ENCODE assay signal across 9 cellular contexts in genomic region chrX:10769696-10770619, GRCh38.
DNase-seq lines count a peak whose midpoint lies in the region; ATAC-seq and TF ChIP-seq lines count a peak whose summit lies in the region.
"Had no signal": no experiment of that assay in that cellular context is flagged by ENCODE, and none has a peak within 500 bp of the region (broad histone marks: within the 10 kb centered on the region; RNA-seq: fewer than 3 reads in every experiment).

No MANE protein-coding gene starts in this region.

- H3K4me1 ChIP-seq in tibial nerve (peaks cover 0 to 8% (median 0%) of the 10 kb centered on the region in 4 donors), body of pancreas (no peaks in the 10 kb centered on the region)

- H3K27ac ChIP-seq in tibial nerve (peak overlapping the region in 3 of 4 donors; percentile 26 to 67 (median 67)), body of pancreas (no peak overlapping the region)

- TF ChIP-seq CTCF in tibial nerve (IDR thresholded peaks at IDR 0.05) (no peak), body of pancreas (IDR thresholded peaks at IDR 0.05) (no peak)

- no peak for TF ChIP-seq EP300 in tibial nerve (IDR thresholded peaks at IDR 0.05)

- peak; percentile 12 for DNase-seq in DMS53 (lab: John Stamatoyannopoulos, UW)
- DNase-seq in DMS53 treated with DMSO at 0.1 percent for 48 hours (lab: John Stamatoyannopoulos, UW; ENCODE audit: unreplicated experiment): no peak
- peak; percentile 86 for DNase-seq in NCI-H748 treated with DMSO at 0.1 percent for 48 hours (lab: John Stamatoyannopoulos, UW)
- peak; percentile 25 for DNase-seq in foreskin melanocyte
- no peak for DNase-seq in tibial nerve (ENCODE audit: low spot score in 2 of 2)
- DNase-seq in activated CD4-positive, alpha-beta T cell treated with anti-CD3 and anti-CD28 coated beads, Interleukin-2, amount 50 U/mL, for 4 hours: no peak
- no peak for DNase-seq in body of pancreas
- DNase-seq: activated naive CD8-positive, alpha-beta T cell treated with anti-CD3 and anti-CD28 coated beads for 36 hours had no signal

- H3K36me3 ChIP-seq in tibial nerve (no peaks in the 10 kb centered on the region), body of pancreas (replicated peaks in 1 of 2; ENCODE audit: insufficient read depth in 1 of 2, low read depth in 2 of 2) (no peaks in the 10 kb centered on the region)

- H3K27me3 ChIP-seq in tibial nerve (no peaks in the 10 kb centered on the region), body of pancreas (no peaks in the 10 kb centered on the region)

- TF ChIP-seq POLR2A in tibial nerve (IDR thresholded peaks at IDR 0.05) (no peak), body of pancreas (IDR thresholded peaks at IDR 0.05) (no peak)

- intact Hi-C loops in body of pancreas (cut with DNase I): no loop called here

- WGBS in tibial nerve, 2 donors: 15 to 40% methylated on average over 9 of the region's 9 CpGs
- WGBS in body of pancreas, 2 donors: 69 to 70% methylated on average over 9 of the region's 9 CpGs

- ATAC-seq in body of pancreas (no peak), HG02798 (IDR thresholded peaks at IDR 0.05; ENCODE audit: poor library complexity, unreplicated experiment) (no peak)

- H3K9me3 ChIP-seq in tibial nerve (no peaks in the 10 kb centered on the region), body of pancreas (no peaks in the 10 kb centered on the region)

- peak overlapping the region in 1 of 4 donors; percentile 28 for H3K4me3 ChIP-seq in tibial nerve
- no peak overlapping the region for H3K4me3 ChIP-seq in body of pancreas

Comparison
In these comparisons a context has a peak if more than half of its experiments do, and no peak if none do; other contexts are left out.
1. DNase-seq: peak in DMS53 (single experiment), NCI-H748 treated with DMSO at 0.1 percent for 48 hours (single experiment) and foreskin melanocyte (single experiment); none in DMS53 treated with DMSO at 0.1 percent for 48 hours (single experiment), tibial nerve (0 of 2), activated CD4-positive, alpha-beta T cell treated with anti-CD3 and anti-CD28 coated beads, Interleukin-2, amount 50 U/mL, for 4 hours (0 of 2) and body of pancreas (0 of 4).
2. H3K27ac ChIP-seq: peak in tibial nerve (3 of 4); none in body of pancreas (0 of 4).